Comparison of ENCODE assay signal across 12 cellular contexts in the genomic region with DNA sequence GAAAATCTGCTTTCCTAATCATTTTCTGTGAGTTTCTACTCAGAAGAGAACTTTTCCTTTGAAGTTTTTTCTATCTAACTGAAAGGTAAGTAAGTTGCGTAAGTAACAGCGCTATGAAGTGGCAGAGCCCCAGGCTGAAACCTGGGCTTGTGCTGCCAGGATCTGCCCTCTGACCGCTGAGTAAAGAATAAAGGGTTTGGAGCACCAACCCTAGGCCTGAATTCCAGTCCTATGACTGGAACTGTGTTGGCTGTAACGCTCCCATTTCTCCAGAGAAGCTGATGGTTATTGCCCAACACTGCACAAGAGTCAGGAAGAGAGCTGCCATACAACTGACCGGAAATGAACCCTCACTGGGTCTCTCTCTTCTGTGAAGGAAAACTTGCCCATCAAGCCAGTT.
DNase-seq lines count a peak whose midpoint lies in the region; ATAC-seq and TF ChIP-seq lines count a peak whose summit lies in the region.
"Had no signal": no experiment of that assay in that cellular context is flagged by ENCODE, and none has a peak within 500 bp of the region (broad histone marks: within the 10 kb centered on the region; RNA-seq: fewer than 3 reads in every experiment).

No MANE protein-coding gene starts in this region.

- no peak overlapping the region for H3K9ac ChIP-seq in skeletal muscle satellite cell (ENCODE audit: low read depth, low read length)

- H3K4me3 ChIP-seq in GM23338 (no peak overlapping the region), adrenal gland (no peak overlapping the region), skeletal muscle satellite cell (ENCODE audit: low read length) (no peak overlapping the region), suprapubic skin (no peak overlapping the region)
- H3K4me3 ChIP-seq: gastrocnemius medialis had no signal

- ATAC-seq in GM23338 = no peak
- ATAC-seq: activated CD4-positive, alpha-beta T cell treated with anti-CD3 and anti-CD28 coated beads for 36 hours had no signal

- H3K9me3 Mint-ChIP-seq in GM23338 = peaks cover under 1% of the 10 kb centered on the region; the same call in 2 of the 3 replicates
- no peaks in the 10 kb centered on the region for H3K9me3 Mint-ChIP-seq in activated CD4-positive, alpha-beta T cell treated with anti-CD3 and anti-CD28 coated beads, Interleukin-2, amount 10 ng/mL, durations not matched to agents 24 days and 14 days
- H3K9me3 Mint-ChIP-seq: activated naive CD8-positive, alpha-beta T cell treated with anti-CD3 and anti-CD28 coated beads for 36 hours had no signal

- H3K9me2 ChIP-seq in GM23338 (ENCODE audit: insufficient read depth) = peaks cover 9% of the 10 kb centered on the region; the same call in 1 of the 2 replicates

- H4K20me1 ChIP-seq in GM23338 (replicated peaks; ENCODE audit: insufficient read depth) = no peaks in the 10 kb centered on the region

- peaks cover 2% of the 10 kb centered on the region for H3K27me3 Mint-ChIP-seq in GM23338 (ENCODE audit: insufficient read depth, low read depth, poor library complexity)
- H3K27me3 Mint-ChIP-seq in activated CD4-positive, alpha-beta T cell treated with anti-CD3 and anti-CD28 coated beads, Interleukin-2, amount 10 ng/mL, durations not matched to agents 24 days and 14 days = peaks cover 34% of the 10 kb centered on the region
- H3K27me3 Mint-ChIP-seq: activated naive CD8-positive, alpha-beta T cell treated with anti-CD3 and anti-CD28 coated beads for 36 hours had no signal

- H3K79me2 ChIP-seq in GM23338 (replicated peaks; ENCODE audit: insufficient read depth) = no peaks in the 10 kb centered on the region

- H2AFZ ChIP-seq in GM23338 = peak overlapping the region; percentile 78; the same call in 1 of the 2 replicates

- no peak for TF ChIP-seq EP300 in suprapubic skin (IDR thresholded peaks at IDR 0.05)

- H3K36me3 Mint-ChIP-seq in GM23338 (ENCODE audit: low read depth) = no peaks in the 10 kb centered on the region
- H3K36me3 Mint-ChIP-seq in activated CD4-positive, alpha-beta T cell treated with anti-CD3 and anti-CD28 coated beads, Interleukin-2, amount 10 ng/mL, durations not matched to agents 24 days and 14 days (ENCODE audit: low read depth) = no peaks in the 10 kb centered on the region
- H3K36me3 Mint-ChIP-seq: activated naive CD8-positive, alpha-beta T cell treated with anti-CD3 and anti-CD28 coated beads for 36 hours had no signal

- no peak overlapping the region for H3K4me3 Mint-ChIP-seq in GM23338
- H3K4me3 Mint-ChIP-seq in activated CD4-positive, alpha-beta T cell treated with anti-CD3 and anti-CD28 coated beads, Interleukin-2, amount 10 ng/mL, durations not matched to agents 24 days and 14 days = no peak overlapping the region
- H3K4me3 Mint-ChIP-seq: activated CD4-positive, alpha-beta T cell treated with anti-CD3 and anti-CD28 coated beads for 36 hours; activated naive CD8-positive, alpha-beta T cell treated with anti-CD3 and anti-CD28 coated beads for 36 hours had no signal

- no peak overlapping the region for H3K27ac ChIP-seq in GM23338 (ENCODE audit: low read depth)
- H3K27ac ChIP-seq in adrenal gland = no peak overlapping the region
- H3K27ac ChIP-seq in suprapubic skin = no peak overlapping the region
- H3K27ac ChIP-seq: gastrocnemius medialis had no signal

- no peaks in the 10 kb centered on the region for H3K9me3 ChIP-seq in adrenal gland (replicated peaks in 1 of 3)
- H3K9me3 ChIP-seq in skeletal muscle satellite cell (replicated peaks; ENCODE audit: low read length) = no peaks in the 10 kb centered on the region
- H3K9me3 ChIP-seq in suprapubic skin = no peaks in the 10 kb centered on the region
- H3K9me3 ChIP-seq: gastrocnemius medialis had no signal

- WGBS in adrenal gland, 4 donors = 79 to 88% (median 85%) methylated on average over 5 of the region's 5 CpGs
- 45% methylated on average over 5 of the region's 5 CpGs for WGBS in suprapubic skin

- no peak for TF ChIP-seq POLR2A in adrenal gland (IDR thresholded peaks at IDR 0.05)
- TF ChIP-seq POLR2A in suprapubic skin (IDR thresholded peaks at IDR 0.05) = no peak

- H3K36me3 ChIP-seq in GM23338 (ENCODE audit: insufficient read depth) (no peaks in the 10 kb centered on the region), adrenal gland (replicated peaks in 1 of 2) (no peaks in the 10 kb centered on the region), skeletal muscle satellite cell (ENCODE audit: insufficient read depth, low read length) (no peaks in the 10 kb centered on the region), suprapubic skin (no peaks in the 10 kb centered on the region)
- H3K36me3 ChIP-seq: gastrocnemius medialis had no signal

- peaks cover 18% of the 10 kb centered on the region; the same call in 2 of the 3 replicates for H3K4me1 Mint-ChIP-seq in GM23338
- H3K4me1 Mint-ChIP-seq in activated CD4-positive, alpha-beta T cell treated with anti-CD3 and anti-CD28 coated beads, Interleukin-2, amount 10 ng/mL, durations not matched to agents 24 days and 14 days = peaks cover 2% of the 10 kb centered on the region
- H3K4me1 Mint-ChIP-seq: activated CD4-positive, alpha-beta T cell treated with anti-CD3 and anti-CD28 coated beads for 36 hours; activated naive CD8-positive, alpha-beta T cell treated with anti-CD3 and anti-CD28 coated beads for 36 hours had no signal

- H3F3A ChIP-seq in GM23338 (replicated peaks; ENCODE audit: low read depth) = no peaks in the 10 kb centered on the region

- DNase-seq in GM23338 (ENCODE audit: low spot score) (no peak), adrenal gland (peak in 5 of 7 donors; percentile 8 to 52 (median 18)), glomerular visceral epithelial cell (ENCODE audit: extremely low spot score) (peak; percentile 12), suprapubic skin (ENCODE audit: low spot score in 2 of 2) (no peak), OCI-M2 (lab: John Stamatoyannopoulos, UW; ENCODE audit: unreplicated experiment) (no peak), DMS 273 treated with DMSO at 0.1 percent for 48 hours (lab: John Stamatoyannopoulos, UW) (no peak)
- DNase-seq in activated CD4-positive, alpha-beta T cell treated with anti-CD3 and anti-CD28 coated beads, Interleukin-2, amount 10 ng/mL, durations not matched to agents 24 days and 14 days = no peak
- DNase-seq: activated CD4-positive, alpha-beta T cell treated with anti-CD3 and anti-CD28 coated beads for 36 hours; activated naive CD8-positive, alpha-beta T cell treated with anti-CD3 and anti-CD28 coated beads for 36 hours; NCI-H1048 had no signal

- no peaks in the 10 kb centered on the region for H3K27me3 ChIP-seq in GM23338 (ENCODE audit: insufficient read depth)
- peaks cover 5% of the 10 kb centered on the region for H3K27me3 ChIP-seq in adrenal gland
- peaks cover 3% of the 10 kb centered on the region for H3K27me3 ChIP-seq in skeletal muscle satellite cell (ENCODE audit: control insufficient read depth, insufficient read depth, low read length)
- H3K27me3 ChIP-seq in suprapubic skin = peaks cover 40% of the 10 kb centered on the region

- no peak overlapping the region for H3K27ac Mint-ChIP-seq in GM23338
- H3K27ac Mint-ChIP-seq in activated CD4-positive, alpha-beta T cell treated with anti-CD3 and anti-CD28 coated beads, Interleukin-2, amount 10 ng/mL, durations not matched to agents 24 days and 14 days = no peak overlapping the region
- H3K27ac Mint-ChIP-seq: activated CD4-positive, alpha-beta T cell treated with anti-CD3 and anti-CD28 coated beads for 36 hours; activated naive CD8-positive, alpha-beta T cell treated with anti-CD3 and anti-CD28 coated beads for 36 hours had no signal

- H3K4me2 ChIP-seq in GM23338 (no peak overlapping the region), skeletal muscle satellite cell (ENCODE audit: low read length) (peak overlapping the region; percentile 25)

- H3K4me1 ChIP-seq in GM23338 (ENCODE audit: insufficient read depth) = no peaks in the 10 kb centered on the region
- no peaks in the 10 kb centered on the region for H3K4me1 ChIP-seq in adrenal gland (replicated peaks in 1 of 2)
- H3K4me1 ChIP-seq in skeletal muscle satellite cell (ENCODE audit: control insufficient read depth, insufficient read depth, low read length) = peaks cover 26% of the 10 kb centered on the region
- H3K4me1 ChIP-seq in suprapubic skin = no peaks in the 10 kb centered on the region
- H3K4me1 ChIP-seq: gastrocnemius medialis had no signal

- TF ChIP-seq CTCF in GM23338 (conservative IDR thresholded peaks at IDR 0.05; ENCODE audit: low read depth in 2 of 2) = no peak
- no peak for TF ChIP-seq CTCF in adrenal gland (IDR thresholded peaks at IDR 0.05)
- TF ChIP-seq CTCF in suprapubic skin (IDR thresholded peaks at IDR 0.05) = no peak

- intact Hi-C loops in adrenal gland (cut with DNase I) = no loop called here
- intact Hi-C loops in activated CD4-positive, alpha-beta T cell treated with anti-CD3 and anti-CD28 coated beads, Interleukin-2, amount 10 ng/mL, durations not matched to agents 24 days and 14 days (cut with micrococcal nuclease) = no loop called here

TF ChIP-seq in GM23338, 12 proteins besides CTCF, POLR2A, EP300 and RAD21 (continues in another document):
- TF ChIP-seq EZH2 (IDR thresholded peaks at IDR 0.05; ENCODE audit: low read depth, unreplicated experiment) (no peak), ZNF114 (CRISPR knock-in tag; IDR thresholded peaks at IDR 0.05) (no peak)
- TF ChIP-seq, protein P1, sequence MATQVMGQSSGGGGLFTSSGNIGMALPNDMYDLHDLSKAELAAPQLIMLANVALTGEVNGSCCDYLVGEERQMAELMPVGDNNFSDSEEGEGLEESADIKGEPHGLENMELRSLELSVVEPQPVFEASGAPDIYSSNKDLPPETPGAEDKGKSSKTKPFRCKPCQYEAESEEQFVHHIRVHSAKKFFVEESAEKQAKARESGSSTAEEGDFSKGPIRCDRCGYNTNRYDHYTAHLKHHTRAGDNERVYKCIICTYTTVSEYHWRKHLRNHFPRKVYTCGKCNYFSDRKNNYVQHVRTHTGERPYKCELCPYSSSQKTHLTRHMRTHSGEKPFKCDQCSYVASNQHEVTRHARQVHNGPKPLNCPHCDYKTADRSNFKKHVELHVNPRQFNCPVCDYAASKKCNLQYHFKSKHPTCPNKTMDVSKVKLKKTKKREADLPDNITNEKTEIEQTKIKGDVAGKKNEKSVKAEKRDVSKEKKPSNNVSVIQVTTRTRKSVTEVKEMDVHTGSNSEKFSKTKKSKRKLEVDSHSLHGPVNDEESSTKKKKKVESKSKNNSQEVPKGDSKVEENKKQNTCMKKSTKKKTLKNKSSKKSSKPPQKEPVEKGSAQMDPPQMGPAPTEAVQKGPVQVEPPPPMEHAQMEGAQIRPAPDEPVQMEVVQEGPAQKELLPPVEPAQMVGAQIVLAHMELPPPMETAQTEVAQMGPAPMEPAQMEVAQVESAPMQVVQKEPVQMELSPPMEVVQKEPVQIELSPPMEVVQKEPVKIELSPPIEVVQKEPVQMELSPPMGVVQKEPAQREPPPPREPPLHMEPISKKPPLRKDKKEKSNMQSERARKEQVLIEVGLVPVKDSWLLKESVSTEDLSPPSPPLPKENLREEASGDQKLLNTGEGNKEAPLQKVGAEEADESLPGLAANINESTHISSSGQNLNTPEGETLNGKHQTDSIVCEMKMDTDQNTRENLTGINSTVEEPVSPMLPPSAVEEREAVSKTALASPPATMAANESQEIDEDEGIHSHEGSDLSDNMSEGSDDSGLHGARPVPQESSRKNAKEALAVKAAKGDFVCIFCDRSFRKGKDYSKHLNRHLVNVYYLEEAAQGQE (IDR thresholded peaks at IDR 0.05; ENCODE audit: unreplicated experiment) = no peak

Comparison
In these comparisons a context has a peak if more than half of its experiments do, and no peak if none do; other contexts are left out.
1. DNase-seq: peak in adrenal gland (5 of 7) and glomerular visceral epithelial cell (single experiment); none in GM23338 (single experiment), suprapubic skin (0 of 2), OCI-M2 (single experiment), DMS 273 treated with DMSO at 0.1 percent for 48 hours (single experiment) and activated CD4-positive, alpha-beta T cell treated with anti-CD3 and anti-CD28 coated beads, Interleukin-2, amount 10 ng/mL, durations not matched to agents 24 days and 14 days (single experiment).